Comparison of ENCODE assay signal across 9 cellular contexts in genomic region chr10:103238506-103239252, GRCh38. TPM values are rescaled to one million over a fixed set of nuclear protein-coding genes. Genes with fewer than 3 reads are reported as not detected.
DNase-seq lines count a peak whose midpoint lies in the region; ATAC-seq and TF ChIP-seq lines count a peak whose summit lies in the region.
"Had no signal": no experiment of that assay in that cellular context is flagged by ENCODE, and none has a peak within 500 bp of the region (broad histone marks: within the 10 kb centered on the region; RNA-seq: fewer than 3 reads in every experiment).

No MANE protein-coding gene starts in this region.

- CTCF ChIA-PET in HEK293 (lab: Yijun Ruan, JAX) (interaction anchor here (0.6 to 1.6 kb wide), 13 partner anchors 10 to 331 kb away, joined by 3 to 9 read pairs (median 3); partner anchors contain the start of gene INA), WTC11 (lab: Charles Lee) (interaction anchor here (0.5 to 2.5 kb wide), 35 partner anchors 9 to 1994 kb away, joined by 3 to 21 read pairs (median 4); partner anchors contain the start of genes CNNM2, INA and NT5C2)

- H3K4me1 Mint-ChIP-seq in WTC11, result peaks cover 33% of the 10 kb centered on the region
- H3K4me1 Mint-ChIP-seq: nephron had no signal

- H3K4me3 ChIP-seq in HEK293 (ENCODE audit: low read depth, low read length) (no peak overlapping the region), right atrium auricular region (no peak overlapping the region), tibial artery (no peak overlapping the region)
- H3K4me3 ChIP-seq: tibial nerve had no signal

- peaks cover 6% of the 10 kb centered on the region; the same call in 1 of the 2 replicates for H3K4me1 ChIP-seq in HEK293 (ENCODE audit: control insufficient read depth, insufficient read depth, low read length)
- peaks cover 0 to 9% of the 10 kb centered on the region in 2 donors for H3K4me1 ChIP-seq in right atrium auricular region
- H3K4me1 ChIP-seq in tibial artery, result peaks cover 0 to 24% (median 11%) of the 10 kb centered on the region in 4 donors

- H3K27ac ChIP-seq in HEK293 (ENCODE audit: extremely low read depth, low read depth, low read length) (no peak overlapping the region), right atrium auricular region (no peak overlapping the region), tibial artery (peak overlapping the region in 1 of 2 donors; percentile 47)

- H3K36me3 Mint-ChIP-seq in WTC11, result no peaks in the 10 kb centered on the region

- ATAC-seq in WTC11 (peak; percentile 95), HG02623 (IDR thresholded peaks at IDR 0.05; ENCODE audit: unreplicated experiment) (no peak)

- intact Hi-C loops in tibial artery (cut with DNase I; ENCODE audit: low total_unique reads), result no loop called here

- DNase-seq in WTC11 (ENCODE audit: low spot score) (peak; percentile 52), right atrium auricular region (ENCODE audit: low spot score) (peak; percentile 65), tibial artery (peak; percentile 32 to 70), CD1c-positive myeloid dendritic cell (ENCODE audit: extremely low spot score) (no peak)
- no peak for DNase-seq in activated CD4-positive, alpha-beta T cell treated with anti-CD3 and anti-CD28 coated beads, Interleukin-2, amount 50 U/mL, for 48 hours

- H3K9me3 ChIP-seq in HEK293 (ENCODE audit: control insufficient read depth, insufficient read depth, low read depth, low read length) (no peaks in the 10 kb centered on the region), right atrium auricular region (no peaks in the 10 kb centered on the region), tibial artery (no peaks in the 10 kb centered on the region)
- H3K9me3 ChIP-seq: tibial nerve had no signal

- H3K4me3 Mint-ChIP-seq in WTC11, result no peak overlapping the region
- H3K4me3 Mint-ChIP-seq: nephron had no signal

- TF ChIP-seq CTCF in HEK293 (tag by site-specific recombination; IDR thresholded peaks at IDR 0.05), result peak; percentile 63; the same call in 1 of the 2 replicates
- no peak for TF ChIP-seq CTCF in WTC11 (IDR thresholded peaks at IDR 0.05)
- peak in 1 of 2 donors; percentile 51 for TF ChIP-seq CTCF in right atrium auricular region (IDR thresholded peaks at IDR 0.05)
- TF ChIP-seq CTCF in tibial artery (IDR thresholded peaks at IDR 0.05), result peak; percentile 19 to 22

- POLR2A ChIA-PET in HEK293 (lab: Yijun Ruan, JAX), result interaction anchor here (1.2 kb wide), 2 partner anchors 46 to 321 kb away, joined by 6 read pairs; partner anchors contain the start of gene CNNM2
- POLR2A ChIA-PET in WTC11 (lab: Charles Lee), result interaction anchor here (0.9 kb wide), 1 partner anchor 46 kb away, joined by 11 read pairs; the partner anchor contains the start of gene NT5C2

- H3K9me3 Mint-ChIP-seq in WTC11, result peaks cover 4% of the 10 kb centered on the region
- H3K9me3 Mint-ChIP-seq: nephron had no signal

- H3K27me3 ChIP-seq in right atrium auricular region, result no peaks in the 10 kb centered on the region
- no peaks in the 10 kb centered on the region for H3K27me3 ChIP-seq in tibial artery
- H3K27me3 ChIP-seq: tibial nerve had no signal

- H3K36me3 ChIP-seq in HEK293 (ENCODE audit: control insufficient read depth in 2 of 2, insufficient read depth in 1 of 2, low read length in 2 of 2), result no peaks in the 10 kb centered on the region
- H3K36me3 ChIP-seq in right atrium auricular region, result no peaks in the 10 kb centered on the region
- H3K36me3 ChIP-seq in tibial artery, result no peaks in the 10 kb centered on the region
- H3K36me3 ChIP-seq: tibial nerve had no signal

- H3K27me3 Mint-ChIP-seq in WTC11 (ENCODE audit: low read depth), result no peaks in the 10 kb centered on the region

- peak overlapping the region; percentile 87 for H3K27ac Mint-ChIP-seq in WTC11

TF ChIP-seq in HEK293, 187 proteins besides CTCF, POLR2A, EP300 and RAD21:
- peak; percentile 74 for TF ChIP-seq ZBTB17 (tag by site-specific recombination; IDR thresholded peaks at IDR 0.05)
- peak; percentile 75; the same call in 1 of the 2 replicates for TF ChIP-seq ZNF600 (tag by site-specific recombination; IDR thresholded peaks at IDR 0.05)
- peak; percentile 44; the same call in 1 of the 2 replicates for TF ChIP-seq ZNF366 (tag by site-specific recombination; conservative IDR thresholded peaks at IDR 0.05)
- no peak for TF ChIP-seq ZBTB49 (tag by site-specific recombination; IDR thresholded peaks at IDR 0.05; ENCODE audit: low read depth)
- no peak for TF ChIP-seq ZBTB20 (tag by site-specific recombination; IDR thresholded peaks at IDR 0.05)
- peak; percentile 63 for TF ChIP-seq ZNF654 (tag by site-specific recombination; IDR thresholded peaks at IDR 0.05; ENCODE audit: low read depth)
- TF ChIP-seq ZNF239 (tag by site-specific recombination; IDR thresholded peaks at IDR 0.05), result no peak

TF ChIP-seq in WTC11, 78 proteins besides CTCF, POLR2A, EP300 and RAD21:
- peak; percentile 19; the same call in 1 of the 2 replicates for TF ChIP-seq MAX (CRISPR knock-in tag; IDR thresholded peaks at IDR 0.05)
- no peak for TF ChIP-seq FOXK1 (CRISPR knock-in tag; IDR thresholded peaks at IDR 0.05)

RNA-seq across cellular contexts. Expression of gene RPEL1, which starts 7.0 kb away (rescaled TPM):
- total RNA-seq in WTC11 (2021) (0.09 TPM in 1 of 3 replicates, not detected in the others), right atrium auricular region (not detected)
- total RNA-seq: tibial nerve had no signal

RNA-seq across cellular contexts. Expression of gene INA, which starts 38.3 kb away (rescaled TPM):
- 16.6 to 20.3 TPM (median 17.3 TPM) in 3 replicates for total RNA-seq in WTC11 (2021)
- total RNA-seq in right atrium auricular region, result not detected
- total RNA-seq: tibial nerve had no signal

RNA-seq across cellular contexts. Expression of gene NT5C2, which starts 45.6 kb away (rescaled TPM):
- total RNA-seq in WTC11 (2021) (67.5 to 76.1 TPM (median 72.3 TPM) in 3 replicates), right atrium auricular region (10 to 100 TPM; 28.5 to 32.7 TPM)

Comparison
In these comparisons a context has a peak if more than half of its experiments do, and no peak if none do; other contexts are left out.
1. DNase-seq: peak in WTC11 (single experiment), right atrium auricular region (single experiment) and tibial artery (2 of 2); none in CD1c-positive myeloid dendritic cell (single experiment) and activated CD4-positive, alpha-beta T cell treated with anti-CD3 and anti-CD28 coated beads, Interleukin-2, amount 50 U/mL, for 48 hours (0 of 2).
2. RNA of gene INA, which starts 38.3 kb away (total RNA-seq): 16.6 to 20.3 TPM in WTC11; not detected in right atrium auricular region; every median in the first group is over 10 times any median in the second.
3. Of the 8 proteins assayed by ChIP-seq in both HEK293 and WTC11: peak only in HEK293: CTCF; only in WTC11: none; in both: none; in neither: 7.